ENCODE assay signal across 13 cellular contexts in genomic region chr6:25192562-25192961, GRCh38.
DNase-seq lines count a peak whose midpoint lies in the region; ATAC-seq and TF ChIP-seq lines count a peak whose summit lies in the region.
"Had no signal": no experiment of that assay in that cellular context is flagged by ENCODE, and none has a peak within 500 bp of the region (broad histone marks: within the 10 kb centered on the region; RNA-seq: fewer than 3 reads in every experiment).

No MANE protein-coding gene starts in this region.

- H3K36me3 ChIP-seq in esophagus squamous epithelium (no peaks in the 10 kb centered on the region), osteoblast (ENCODE audit: insufficient read depth, low read length) (no peaks in the 10 kb centered on the region), aorta (ENCODE audit: control insufficient read depth in 1 of 2, insufficient read depth in 2 of 2, low read length in 1 of 2) (no peaks in the 10 kb centered on the region)

- H4K20me1 ChIP-seq in osteoblast (ENCODE audit: insufficient read depth, low read length), result no peaks in the 10 kb centered on the region

- H3K27ac ChIP-seq in esophagus squamous epithelium, result peak overlapping the region; percentile 70 to 88 (median 86)
- H3K27ac ChIP-seq in osteoblast (ENCODE audit: low read depth, low read length), result peak overlapping the region; percentile 97
- H3K27ac ChIP-seq in aorta (ENCODE audit: low read depth in 1 of 2, low read length in 2 of 2), result peak overlapping the region; percentile 41 to 69

- H3K4me3 ChIP-seq in esophagus squamous epithelium (no peak overlapping the region), osteoblast (ENCODE audit: insufficient read depth, low read length) (no peak overlapping the region), aorta (ENCODE audit: low read length in 2 of 2) (no peak overlapping the region)

- DNase-seq in left cardiac atrium (peak; percentile 23), cardiac septum (ENCODE audit: low spot score) (no peak), esophagus squamous epithelium (lab: John Stamatoyannopoulos, UW) (no peak), osteoblast (ENCODE audit: insufficient read length, low spot score, missing footprints) (no peak), aorta (no peak), AML-193 (lab: John Stamatoyannopoulos, UW) (no peak), KG1 (lab: John Stamatoyannopoulos, UW) (no peak)
- no peak for DNase-seq in activated naive CD4-positive, alpha-beta T cell treated with anti-CD3 and anti-CD28 coated beads, Interleukin-2, amount 50 U/mL, for 16 hours
- DNase-seq: GDM1; H9; Kasumi-1; NCI-H526 treated with DMSO at 0.1 percent for 48 hours; stimulated activated naive CD4-positive, alpha-beta T cell had no signal

- ATAC-seq in left cardiac atrium, result peak; percentile 41 to 69
- ATAC-seq in aorta (ENCODE audit: low FRiP score), result peak; percentile 33

- H3K79me2 ChIP-seq in osteoblast (ENCODE audit: insufficient read depth, low read length), result no peaks in the 10 kb centered on the region

- H3K27me3 ChIP-seq in esophagus squamous epithelium, result no peaks in the 10 kb centered on the region
- no peaks in the 10 kb centered on the region for H3K27me3 ChIP-seq in osteoblast (ENCODE audit: insufficient read depth, low read length)
- H3K27me3 ChIP-seq in aorta (ENCODE audit: control insufficient read depth in 1 of 2, insufficient read depth in 2 of 2, low read length in 1 of 2), result no peaks in the 10 kb centered on the region

- H3K9me3 ChIP-seq in esophagus squamous epithelium, result no peaks in the 10 kb centered on the region
- H3K9me3 ChIP-seq in osteoblast (ENCODE audit: low read depth, low read length), result no peaks in the 10 kb centered on the region
- no peaks in the 10 kb centered on the region for H3K9me3 ChIP-seq in aorta (ENCODE audit: control insufficient read depth, low read length)

- WGBS in esophagus squamous epithelium, 2 donors, result 47 to 58% methylated on average over 2 of the region's 2 CpGs
- WGBS in aorta, 2 donors, result 39 to 40% methylated on average over 2 of the region's 2 CpGs

- H3K4me1 ChIP-seq in esophagus squamous epithelium (peaks cover 8 to 58% (median 21%) of the 10 kb centered on the region in 3 donors), osteoblast (ENCODE audit: insufficient read depth, low read length) (peaks cover 33% of the 10 kb centered on the region), aorta (ENCODE audit: control insufficient read depth in 1 of 2, insufficient read depth in 2 of 2, low read length in 2 of 2) (peaks cover 6 to 9% of the 10 kb centered on the region in 2 donors)

- H3K4me2 ChIP-seq in osteoblast (ENCODE audit: insufficient read depth, low read length), result peak overlapping the region; percentile 76

- intact Hi-C loops in left cardiac atrium (cut with DNase I) (no loop called here), cardiac septum (cut with DNase I) (loop anchor here (5.0 kb wide), 1 partner anchor 55 kb away; no protein-coding TSS in a partner anchor), esophagus squamous epithelium (cut with DNase I) (no loop called here), aorta (cut with DNase I) (loop anchor here in 1 of 2 donors (5.0 kb wide), 1 partner anchor 55 kb away; no protein-coding TSS in a partner anchor)

- H2AFZ ChIP-seq in osteoblast (ENCODE audit: low read length), result peak overlapping the region; percentile 32

- TF ChIP-seq CTCF in esophagus squamous epithelium (IDR thresholded peaks at IDR 0.05) (no peak), osteoblast (IDR thresholded peaks at IDR 0.05; ENCODE audit: extremely low read depth, low read depth, low read length) (no peak)

- no peak for TF ChIP-seq POLR2A in esophagus squamous epithelium (IDR thresholded peaks at IDR 0.05)
